In the genomic region with DNA sequence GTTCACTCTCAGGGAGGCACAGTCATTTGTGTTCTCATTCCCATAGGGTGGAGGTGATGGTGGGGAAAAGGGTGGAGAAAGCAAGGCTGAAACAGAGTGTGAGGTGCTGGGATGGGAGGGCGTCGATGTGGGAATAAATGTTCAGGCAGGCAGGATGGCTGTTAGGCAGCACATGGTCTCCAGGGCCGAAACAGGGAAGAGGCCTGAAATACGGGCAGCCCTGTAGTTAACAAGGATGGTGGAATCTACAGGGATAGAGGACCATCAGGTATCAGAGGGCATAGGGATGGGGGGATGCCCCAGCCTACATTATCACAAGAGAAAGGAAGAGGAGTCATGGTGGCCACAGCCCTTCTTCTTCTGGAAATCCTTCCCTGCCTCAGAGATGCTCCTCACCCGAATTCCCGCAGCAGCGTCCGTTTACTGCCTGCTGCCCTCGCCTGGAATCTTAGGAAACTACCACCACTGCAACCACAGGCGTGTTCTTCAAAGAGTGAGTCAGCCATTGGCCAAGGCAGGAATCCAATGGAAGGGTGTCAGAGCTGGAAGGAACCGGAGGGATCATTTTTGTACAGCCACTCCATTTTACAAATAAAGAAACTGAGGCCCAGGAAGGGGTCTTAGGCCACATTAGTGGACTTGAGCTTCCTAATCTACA, we compare ENCODE assay signal across 1 cellular context.
A peak's percentile ranks its signal among the peaks of the same experiment; 100 is the strongest.
TF ChIP-seq lines count a peak whose summit lies in the region.

No MANE protein-coding gene starts in this region.

TF ChIP-seq in IMR-90, 13 proteins besides CTCF, POLR2A, EP300 and RAD21:
- TF ChIP-seq RFX5 (IDR thresholded peaks at IDR 0.05; ENCODE audit: low read depth, low read length) (no peak), USF2 (IDR thresholded peaks at IDR 0.05; ENCODE audit: low read depth, low read length) (no peak), MAFK (IDR thresholded peaks at IDR 0.05; ENCODE audit: low read depth, low read length) (no peak), CEBPB (IDR thresholded peaks at IDR 0.05; ENCODE audit: low read depth, low read length) (0 out of 2 replicates have a peak, but pooled peaks have one; percentile 1), SMC3 (IDR thresholded peaks at IDR 0.05; ENCODE audit: low read depth, low read length) (peak; percentile 84), FOS (IDR thresholded peaks at IDR 0.05; ENCODE audit: low read depth, low read length) (no peak; the same call in 1 of the 2 replicates)
TF ChIP-seq in IMR-90: peak in this region for 2.
